1 cellular context compared by ENCODE assay signal in the genomic region with DNA sequence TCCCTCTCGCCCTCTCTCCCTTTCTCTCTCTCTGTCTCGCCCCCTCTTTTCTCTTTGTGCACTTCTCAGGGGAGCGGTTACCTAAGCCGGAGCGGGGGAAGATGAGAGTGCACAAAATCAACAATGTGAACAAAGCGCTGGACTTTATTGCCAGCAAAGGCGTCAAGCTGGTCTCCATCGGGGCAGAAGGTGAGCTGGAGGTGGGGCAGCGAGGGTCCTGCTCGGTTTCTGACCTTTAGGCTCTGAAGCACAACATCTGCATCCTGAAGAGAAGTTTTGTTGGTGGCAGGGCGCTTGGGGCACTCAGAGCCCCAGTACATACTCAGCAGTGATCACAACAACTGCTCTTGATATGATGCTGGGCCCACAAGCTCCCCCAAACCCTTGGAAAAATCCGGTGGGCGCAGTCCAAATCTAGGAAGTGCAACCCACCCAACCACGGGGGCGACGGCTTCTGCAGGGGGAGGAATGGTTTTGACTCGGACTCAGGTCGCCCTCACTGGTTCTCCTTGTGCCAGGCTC.
TF ChIP-seq lines count a peak whose summit lies in the region.

No MANE protein-coding gene starts in this region.

TF ChIP-seq in HepG2, 621 proteins besides CTCF, POLR2A, EP300 and RAD21 (continued from another document):
- TF ChIP-seq, protein P1, sequence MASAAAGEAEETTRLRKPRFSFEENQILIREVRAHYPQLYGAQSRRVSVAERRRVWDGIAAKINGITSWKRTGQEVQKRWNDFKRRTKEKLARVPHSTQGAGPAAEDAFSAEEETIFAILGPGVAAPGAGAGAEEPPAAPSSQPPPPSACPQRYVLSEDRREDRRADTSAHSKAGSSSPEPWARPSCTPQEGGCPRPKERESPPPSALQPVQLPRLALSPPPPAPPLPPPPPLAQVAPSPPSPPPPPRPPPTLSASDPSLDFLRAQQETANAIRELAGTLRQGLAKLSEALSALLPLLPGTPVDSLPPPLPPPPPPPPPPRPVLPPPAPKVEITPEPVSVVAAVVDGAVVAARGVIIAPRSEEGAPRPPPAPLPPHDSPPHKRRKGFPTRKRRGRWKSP (CRISPR knock-in tag; IDR thresholded peaks at IDR 0.05) = peak; percentile 74; the same call in 1 of the 2 replicates
- TF ChIP-seq CCDC6 (CRISPR knock-in tag; IDR thresholded peaks at IDR 0.05) (peak; percentile 60), SIN3A (IDR thresholded peaks at IDR 0.05; ENCODE audit: borderline replicate concordance, low read depth, low read length) (0 out of 2 replicates have a peak, but pooled peaks have one; percentile 24)
- TF ChIP-seq, protein P2, sequence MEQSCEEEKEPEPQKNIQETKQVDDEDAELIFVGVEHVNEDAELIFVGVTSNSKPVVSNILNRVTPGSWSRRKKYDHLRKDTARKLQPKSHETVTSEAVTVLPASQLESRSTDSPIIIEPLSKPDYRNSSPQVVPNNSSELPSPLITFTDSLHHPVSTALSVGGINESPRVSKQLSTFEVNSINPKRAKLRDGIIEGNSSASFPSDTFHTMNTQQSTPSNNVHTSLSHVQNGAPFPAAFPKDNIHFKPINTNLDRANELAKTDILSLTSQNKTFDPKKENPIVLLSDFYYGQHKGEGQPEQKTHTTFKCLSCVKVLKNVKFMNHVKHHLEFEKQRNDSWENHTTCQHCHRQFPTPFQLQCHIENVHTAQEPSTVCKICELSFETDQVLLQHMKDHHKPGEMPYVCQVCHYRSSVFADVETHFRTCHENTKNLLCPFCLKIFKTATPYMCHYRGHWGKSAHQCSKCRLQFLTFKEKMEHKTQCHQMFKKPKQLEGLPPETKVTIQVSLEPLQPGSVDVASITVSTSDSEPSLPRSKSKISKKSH (CRISPR knock-in tag; IDR thresholded peaks at IDR 0.05; ENCODE audit: borderline replicate concordance) = peak; percentile 26; the same call in 1 of the 2 replicates
